In genomic region chr22:23089633-23090032, GRCh38 we compare ENCODE assay signal across 19 cellular contexts.
"Had no signal": no experiment of that assay in that cellular context is flagged by ENCODE, and none has a peak within 500 bp of the region (broad histone marks: within the 10 kb centered on the region; RNA-seq: fewer than 3 reads in every experiment).

No MANE protein-coding gene starts in this region.

- H3K4me1 ChIP-seq: Peyer's patch had no signal

- H3K9me3 ChIP-seq: MG63, Peyer's patch, SJSA1 had no signal

- H3K4me3 ChIP-seq: MG63, Peyer's patch, SJSA1, SK-N-MC had no signal

- DNase-seq: Karpas-422; KG1; MG63; NCI-H1436; NCI-H1694; NCI-H187 treated with DMSO at 0.1 percent for 48 hours; NCI-H2029 treated with DMSO at 0.1 percent for 48 hours; NCI-H2171 treated with DMSO at 0.1 percent for 48 hours; NCI-H345; NCI-H446 treated with DMSO at 0.1 percent for 48 hours; NCI-H526 treated with DMSO at 0.1 percent for 48 hours; NK-92 treated with Interleukin-12 subunit alpha and Interleukin-12 subunit beta, amount 100 ng/mL, for 24 hours; PC-3; Peyer's patch; Right ventricle myocardium superior; SIG-M5; T-helper 2 cell had no signal

- H3K27me3 ChIP-seq: MG63, Peyer's patch, SJSA1 had no signal

- H3K36me3 ChIP-seq: MG63, Peyer's patch had no signal

- H3K27ac ChIP-seq: Peyer's patch, SJSA1, SK-N-MC had no signal

- ATAC-seq: PC-3 had no signal
